ENCODE assay signal across 1 cellular context in the genomic region with DNA sequence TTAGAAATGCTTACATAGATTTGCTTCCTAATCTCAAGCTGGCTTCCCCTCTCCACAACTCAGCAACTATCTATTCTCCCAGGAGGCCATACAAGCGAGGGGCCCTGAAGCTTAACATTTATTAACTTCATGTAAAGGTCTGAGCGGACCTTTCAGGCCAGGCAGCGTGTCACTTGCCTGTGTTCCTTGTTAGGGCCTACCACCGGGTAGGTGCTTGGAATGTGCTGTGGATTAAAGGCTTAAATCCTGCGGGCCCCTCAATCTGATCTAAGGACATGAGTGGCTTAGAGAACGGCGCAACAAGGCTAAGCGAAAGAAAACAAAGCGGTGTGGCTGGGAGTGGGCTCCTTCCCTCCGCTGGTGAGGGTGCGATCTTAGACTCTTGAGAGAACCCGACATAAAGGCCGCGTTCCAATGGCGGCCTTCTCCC.
TF ChIP-seq lines count a peak whose summit lies in the region.

No MANE protein-coding gene starts in this region.

TF ChIP-seq in A549, 52 proteins besides CTCF, POLR2A, EP300 and RAD21 (continued from another document):
- TF ChIP-seq, protein P1, sequence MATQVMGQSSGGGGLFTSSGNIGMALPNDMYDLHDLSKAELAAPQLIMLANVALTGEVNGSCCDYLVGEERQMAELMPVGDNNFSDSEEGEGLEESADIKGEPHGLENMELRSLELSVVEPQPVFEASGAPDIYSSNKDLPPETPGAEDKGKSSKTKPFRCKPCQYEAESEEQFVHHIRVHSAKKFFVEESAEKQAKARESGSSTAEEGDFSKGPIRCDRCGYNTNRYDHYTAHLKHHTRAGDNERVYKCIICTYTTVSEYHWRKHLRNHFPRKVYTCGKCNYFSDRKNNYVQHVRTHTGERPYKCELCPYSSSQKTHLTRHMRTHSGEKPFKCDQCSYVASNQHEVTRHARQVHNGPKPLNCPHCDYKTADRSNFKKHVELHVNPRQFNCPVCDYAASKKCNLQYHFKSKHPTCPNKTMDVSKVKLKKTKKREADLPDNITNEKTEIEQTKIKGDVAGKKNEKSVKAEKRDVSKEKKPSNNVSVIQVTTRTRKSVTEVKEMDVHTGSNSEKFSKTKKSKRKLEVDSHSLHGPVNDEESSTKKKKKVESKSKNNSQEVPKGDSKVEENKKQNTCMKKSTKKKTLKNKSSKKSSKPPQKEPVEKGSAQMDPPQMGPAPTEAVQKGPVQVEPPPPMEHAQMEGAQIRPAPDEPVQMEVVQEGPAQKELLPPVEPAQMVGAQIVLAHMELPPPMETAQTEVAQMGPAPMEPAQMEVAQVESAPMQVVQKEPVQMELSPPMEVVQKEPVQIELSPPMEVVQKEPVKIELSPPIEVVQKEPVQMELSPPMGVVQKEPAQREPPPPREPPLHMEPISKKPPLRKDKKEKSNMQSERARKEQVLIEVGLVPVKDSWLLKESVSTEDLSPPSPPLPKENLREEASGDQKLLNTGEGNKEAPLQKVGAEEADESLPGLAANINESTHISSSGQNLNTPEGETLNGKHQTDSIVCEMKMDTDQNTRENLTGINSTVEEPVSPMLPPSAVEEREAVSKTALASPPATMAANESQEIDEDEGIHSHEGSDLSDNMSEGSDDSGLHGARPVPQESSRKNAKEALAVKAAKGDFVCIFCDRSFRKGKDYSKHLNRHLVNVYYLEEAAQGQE (IDR thresholded peaks at IDR 0.05), result no peak
- no peak for TF ChIP-seq SREBF2 (IDR thresholded peaks at IDR 0.05)
- no peak for TF ChIP-seq RNF2 (IDR thresholded peaks at IDR 0.05; ENCODE audit: borderline replicate concordance, low read depth)
- TF ChIP-seq JUNB (IDR thresholded peaks at IDR 0.05), result no peak
- TF ChIP-seq HOXB13 (CRISPR knock-in tag; IDR thresholded peaks at IDR 0.05; ENCODE audit: low read depth), result no peak
- no peak for TF ChIP-seq SMC3 (IDR thresholded peaks at IDR 0.05)
- TF ChIP-seq ZFP36 (IDR thresholded peaks at IDR 0.05; ENCODE audit: borderline replicate concordance, partially characterized antibody), result no peak
- TF ChIP-seq, protein P2, sequence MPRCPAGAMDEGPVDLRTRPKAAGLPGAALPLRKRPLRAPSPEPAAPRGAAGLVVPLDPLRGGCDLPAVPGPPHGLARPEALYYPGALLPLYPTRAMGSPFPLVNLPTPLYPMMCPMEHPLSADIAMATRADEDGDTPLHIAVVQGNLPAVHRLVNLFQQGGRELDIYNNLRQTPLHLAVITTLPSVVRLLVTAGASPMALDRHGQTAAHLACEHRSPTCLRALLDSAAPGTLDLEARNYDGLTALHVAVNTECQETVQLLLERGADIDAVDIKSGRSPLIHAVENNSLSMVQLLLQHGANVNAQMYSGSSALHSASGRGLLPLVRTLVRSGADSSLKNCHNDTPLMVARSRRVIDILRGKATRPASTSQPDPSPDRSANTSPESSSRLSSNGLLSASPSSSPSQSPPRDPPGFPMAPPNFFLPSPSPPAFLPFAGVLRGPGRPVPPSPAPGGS (IDR thresholded peaks at IDR 0.05), result no peak
- TF ChIP-seq CHD2 (IDR thresholded peaks at IDR 0.05; ENCODE audit: low read length, partially characterized antibody), result no peak
- no peak for TF ChIP-seq HEYL (CRISPR knock-in tag; IDR thresholded peaks at IDR 0.05)
- no peak for TF ChIP-seq EHMT2 (IDR thresholded peaks at IDR 0.05; ENCODE audit: low read depth)
